2 cellular contexts compared by ENCODE assay signal in genomic region chr2:96090181-96090500, GRCh38.
TF ChIP-seq lines count a peak whose summit lies in the region.

No MANE protein-coding gene starts in this region.

TF ChIP-seq in H1, 55 proteins besides CTCF, POLR2A, EP300 and RAD21 (continued from another document):
- TF ChIP-seq, protein P1, sequence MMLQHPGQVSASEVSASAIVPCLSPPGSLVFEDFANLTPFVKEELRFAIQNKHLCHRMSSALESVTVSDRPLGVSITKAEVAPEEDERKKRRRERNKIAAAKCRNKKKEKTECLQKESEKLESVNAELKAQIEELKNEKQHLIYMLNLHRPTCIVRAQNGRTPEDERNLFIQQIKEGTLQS (IDR thresholded peaks at IDR 0.05; ENCODE audit: insufficient read depth, low read depth, low read length) = no peak
- TF ChIP-seq RNF2 (IDR thresholded peaks at IDR 0.05; ENCODE audit: borderline replicate concordance, low read depth, low read length, missing control alignments, poor library complexity, severe bottlenecking) = no peak

TF ChIP-seq in SK-N-SH treated with all-trans-retinoic acid at 6 μM for 48 hours, 23 proteins besides CTCF, POLR2A, EP300 and RAD21:
- TF ChIP-seq CSRNP3 (CRISPR knock-in tag; IDR thresholded peaks at IDR 0.05) (no peak), ZNF8 (CRISPR knock-in tag; IDR thresholded peaks at IDR 0.05) (no peak)
TF ChIP-seq in SK-N-SH treated with all-trans-retinoic acid at 6 μM for 48 hours: peak in this region for 0.
